22 cellular contexts compared by ENCODE assay signal in genomic region chr6:2831392-2831791, GRCh38.
"Had no signal": no experiment of that assay in that cellular context is flagged by ENCODE, and none has a peak within 500 bp of the region (broad histone marks: within the 10 kb centered on the region; RNA-seq: fewer than 3 reads in every experiment).

No MANE protein-coding gene starts in this region.

- ATAC-seq: activated CD8-positive, alpha-beta T cell treated with anti-CD3 and anti-CD28 coated beads, Interleukin-2, amount 10 ng/mL, durations not matched to agents 7 days and 5 days; activated naive CD8-positive, alpha-beta T cell treated with anti-CD3 and anti-CD28 coated beads, Interleukin-2, amount 50 U/mL, for 24 hours; left lung; naive thymus-derived CD4-positive, alpha-beta T cell; right cardiac atrium; stimulated activated naive CD8-positive, alpha-beta T cell treated with anti-CD3 and anti-CD28 coated beads, Interleukin-15, Interleukin-2, amounts not matched to agents 100 U/mL and 50 U/mL, for 24 hours; WTC11 had no signal

- H2AFZ ChIP-seq: hepatocyte had no signal

- H3K27me3 ChIP-seq: breast epithelium, hepatocyte, left lung had no signal

- H3K27ac ChIP-seq: breast epithelium, hepatocyte, prostate gland, skin epidermis had no signal

- H3K36me3 ChIP-seq: breast epithelium, prostate gland had no signal

- H3K4me2 ChIP-seq: hepatocyte had no signal

- H3K9me3 ChIP-seq: breast epithelium, left lung, prostate gland had no signal

- H3K4me3 ChIP-seq: breast epithelium, hepatocyte, left lung, prostate gland, skin epidermis had no signal

- H3K4me1 ChIP-seq: breast epithelium, prostate gland had no signal

- DNase-seq: activated CD4-positive, alpha-beta T cell treated with anti-CD3 and anti-CD28 coated beads for 48 hours; activated CD8-positive, alpha-beta memory T cell treated with anti-CD3 and anti-CD28 coated beads, Interleukin-2, amount 50 U/mL, for 48 hours; activated CD8-positive, alpha-beta T cell treated with anti-CD3 and anti-CD28 coated beads, Interleukin-2, amount 10 ng/mL, durations not matched to agents 7 days and 5 days; activated naive CD4-positive, alpha-beta T cell; activated naive CD8-positive, alpha-beta T cell treated with anti-CD3 and anti-CD28 coated beads, Interleukin-2, amount 50 U/mL, for 24 hours; aorta; erythroblast; left lung; mammary epithelial cell; naive thymus-derived CD4-positive, alpha-beta T cell; right cardiac atrium; stimulated activated CD4-positive, alpha-beta T cell treated with anti-CD3 and anti-CD28 coated beads, Interleukin-15, amount 100 ng/mL, for 24 hours; stimulated activated CD4-positive, alpha-beta T cell treated with anti-CD3 and anti-CD28 coated beads, Interleukin-4, amount 100 ng/mL, for 4 hours; stimulated activated CD8-positive, alpha-beta memory T cell treated with anti-CD3 and anti-CD28 coated beads, Interleukin-4, amount 100 ng/mL, for 48 hours; stimulated activated naive CD8-positive, alpha-beta T cell treated with anti-CD3 and anti-CD28 coated beads, Interleukin-15, Interleukin-2, amounts not matched to agents 100 U/mL and 50 U/mL, for 24 hours; T-helper 1 cell; trophoblast cell had no signal
